In genomic region chr5:142364251-142365145, GRCh38 we compare ENCODE assay signal across 8 cellular contexts. TPM values are rescaled to one million over a fixed set of nuclear protein-coding genes. Genes with fewer than 3 reads are reported as not detected.
A peak's percentile ranks its signal among the peaks of the same experiment; 100 is the strongest.
DNase-seq lines count a peak whose midpoint lies in the region; ATAC-seq, FAIRE-seq and TF ChIP-seq lines count a peak whose summit lies in the region.

No MANE protein-coding gene starts in this region.

- DNase-seq in bronchial epithelial cell (ENCODE audit: low read depth) = peak; percentile 60
- DNase-seq in psoas muscle = peak; percentile 39 to 69
- DNase-seq in activated CD4-positive, CD25-positive, alpha-beta regulatory T cell (lab: John Stamatoyannopoulos, UW) = no peak
- no peak for DNase-seq in NCI-H446 treated with DMSO at 0.1 percent for 48 hours (lab: John Stamatoyannopoulos, UW)

- peak overlapping the region; percentile 8 for H3K4me3 ChIP-seq in bronchial epithelial cell (ENCODE audit: low read depth, low read length)
- peak overlapping the region; percentile 26 for H3K4me3 ChIP-seq in psoas muscle

- H3K9me3 ChIP-seq in psoas muscle = no peaks in the 10 kb centered on the region

- peaks cover 3% of the 10 kb centered on the region for H3K4me1 ChIP-seq in psoas muscle

- no peak for FAIRE-seq in bronchial epithelial cell (lab: Jason Lieb, UNC)

- H3K27me3 ChIP-seq in bronchial epithelial cell (ENCODE audit: control insufficient read depth, insufficient read depth, low read length) = no peaks in the 10 kb centered on the region
- H3K27me3 ChIP-seq in psoas muscle (ENCODE audit: insufficient read depth in 3 of 3, low read length in 2 of 3) = peaks cover 0 to 19% (median 0%) of the 10 kb centered on the region in 3 donors

- ATAC-seq in GM19351 (IDR thresholded peaks at IDR 0.05; ENCODE audit: unreplicated experiment) (peak; percentile 67), HG03521 (IDR thresholded peaks at IDR 0.05; ENCODE audit: unreplicated experiment) (peak; percentile 58), psoas muscle (peak in 3 of 4 donors; percentile 49 to 54 (median 49)), GM18873 (IDR thresholded peaks at IDR 0.05; ENCODE audit: low FRiP score, unreplicated experiment) (no peak), HG02610 (IDR thresholded peaks at IDR 0.05; ENCODE audit: unreplicated experiment) (no peak)

- intact Hi-C loops in psoas muscle (cut with DNase I) = no loop called here

- H3K36me3 ChIP-seq in bronchial epithelial cell (ENCODE audit: control insufficient read depth, insufficient read depth, low read length) = no peaks in the 10 kb centered on the region
- no peaks in the 10 kb centered on the region for H3K36me3 ChIP-seq in psoas muscle (ENCODE audit: insufficient read depth in 1 of 2, low read depth in 1 of 2)

- TF ChIP-seq CTCF in bronchial epithelial cell (IDR thresholded peaks at IDR 0.05; ENCODE audit: insufficient read depth, low read length, severe bottlenecking) (no peak), psoas muscle (IDR thresholded peaks at IDR 0.05) (no peak)

- H3K27ac ChIP-seq in psoas muscle = peak overlapping the region; percentile 58

- 44 to 58% (median 54%) methylated on average over 23 of the region's 23 CpGs for WGBS in psoas muscle, 3 donors

RNA-seq across cellular contexts. Expression of gene SPRY4, which starts 39.7 kb away (rescaled TPM):
- total RNA-seq in bronchial epithelial cell (0.51 and 1.3 TPM in 2 replicates), psoas muscle (1 to 10 TPM; 5.3 to 6.3 (median 5.9) TPM)
- polyA plus RNA-seq in psoas muscle = 1 to 10 TPM; 1.0 to 8.0 (median 2.4) TPM

Comparison
In these comparisons a context has a peak if more than half of its experiments do, and no peak if none do; other contexts are left out.
1. ATAC-seq: peak in GM19351 (single experiment), HG03521 (single experiment) and psoas muscle (3 of 4); none in GM18873 (single experiment) and HG02610 (single experiment).
2. DNase-seq: peak in bronchial epithelial cell (single experiment) and psoas muscle (2 of 2); none in activated CD4-positive, CD25-positive, alpha-beta regulatory T cell (0 of 4) and NCI-H446 treated with DMSO at 0.1 percent for 48 hours (single experiment).